3 cellular contexts compared by ENCODE assay signal in genomic region chr7:155344270-155344617, GRCh38.
TF ChIP-seq lines count a peak whose summit lies in the region.

No MANE protein-coding gene starts in this region.

TF ChIP-seq in SK-N-SH, 30 proteins besides CTCF, POLR2A, EP300 and RAD21 (continued from another document):
- no peak for TF ChIP-seq PBX3 (IDR thresholded peaks at IDR 0.05)
- no peak for TF ChIP-seq TCF12 (IDR thresholded peaks at IDR 0.05)
- TF ChIP-seq RFX5 (IDR thresholded peaks at IDR 0.05; ENCODE audit: low read length), result no peak
- TF ChIP-seq RCOR1 (IDR thresholded peaks at IDR 0.05; ENCODE audit: low read length), result no peak
- no peak for TF ChIP-seq CHD2 (IDR thresholded peaks at IDR 0.05; ENCODE audit: low read length, partially characterized antibody)
- TF ChIP-seq SMC3 (IDR thresholded peaks at IDR 0.05; ENCODE audit: low read depth, low read length), result no peak
- no peak for TF ChIP-seq FOXJ3 (CRISPR knock-in tag; IDR thresholded peaks at IDR 0.05)
- TF ChIP-seq JUND (IDR thresholded peaks at IDR 0.05), result no peak
- no peak for TF ChIP-seq TAF1 (IDR thresholded peaks at IDR 0.05; ENCODE audit: borderline replicate concordance, low read depth, low read length)
- no peak for TF ChIP-seq TEAD4 (IDR thresholded peaks at IDR 0.05; ENCODE audit: borderline replicate concordance, insufficient read depth)
- no peak for TF ChIP-seq ZBTB33 (IDR thresholded peaks at IDR 0.05; ENCODE audit: borderline replicate concordance, low read depth)

TF ChIP-seq in SK-N-SH treated with all-trans-retinoic acid at 6 μM for 48 hours, 23 proteins besides CTCF, POLR2A, EP300 and RAD21 (continued from another document):
- no peak for TF ChIP-seq CSRNP3 (CRISPR knock-in tag; IDR thresholded peaks at IDR 0.05)
- TF ChIP-seq OSR1 (CRISPR knock-in tag; IDR thresholded peaks at IDR 0.05), result no peak
- TF ChIP-seq TCF4 (CRISPR knock-in tag; IDR thresholded peaks at IDR 0.05; ENCODE audit: borderline replicate concordance), result no peak
- TF ChIP-seq ZFP30 (CRISPR knock-in tag; IDR thresholded peaks at IDR 0.05), result no peak

TF ChIP-seq in WTC11, 78 proteins besides CTCF, POLR2A, EP300 and RAD21 (continued from another document):
- no peak for TF ChIP-seq ZNF317 (CRISPR knock-in tag; IDR thresholded peaks at IDR 0.05; ENCODE audit: borderline replicate concordance, low read depth)
- no peak for TF ChIP-seq NR3C1 (CRISPR knock-in tag; conservative IDR thresholded peaks at IDR 0.05; ENCODE audit: low read depth)
- no peak for TF ChIP-seq E2F5 (CRISPR knock-in tag; IDR thresholded peaks at IDR 0.05)
- no peak for TF ChIP-seq ZBTB43 (CRISPR knock-in tag; IDR thresholded peaks at IDR 0.05)
